2 cellular contexts compared by ENCODE assay signal in the genomic region with DNA sequence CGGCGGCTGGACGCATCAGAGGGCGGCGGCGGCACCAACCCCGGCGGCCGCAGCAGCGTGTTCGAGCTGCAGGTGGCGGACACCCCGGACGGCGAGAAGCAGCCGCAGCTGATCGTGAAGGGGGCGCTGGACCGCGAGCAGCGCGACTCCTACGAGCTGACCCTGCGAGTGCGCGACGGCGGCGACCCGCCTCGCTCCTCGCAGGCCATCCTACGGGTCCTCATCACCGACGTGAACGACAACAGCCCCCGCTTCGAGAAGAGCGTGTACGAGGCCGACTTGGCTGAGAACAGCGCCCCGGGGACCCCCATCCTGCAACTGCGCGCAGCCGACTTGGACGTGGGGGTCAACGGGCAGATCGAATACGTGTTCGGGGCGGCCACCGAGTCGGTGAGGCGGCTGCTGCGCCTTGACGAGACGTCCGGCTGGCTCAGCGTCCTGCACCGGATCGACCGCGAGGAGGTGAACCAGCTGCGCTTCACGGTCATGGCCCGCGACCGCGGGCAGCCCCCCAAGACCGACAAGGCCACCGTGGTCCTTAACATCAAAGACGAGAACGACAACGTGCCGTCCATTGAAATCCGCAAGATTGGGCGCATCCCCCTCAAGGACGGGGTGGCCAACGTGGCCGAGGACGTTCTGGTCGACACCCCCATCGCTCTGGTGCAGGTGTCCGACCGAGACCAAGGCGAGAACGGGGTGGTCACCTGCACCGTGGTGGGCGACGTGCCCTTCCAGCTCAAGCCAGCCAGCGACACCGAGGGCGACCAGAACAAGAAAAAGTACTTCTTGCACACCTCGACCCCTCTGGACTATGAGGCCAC.
TF ChIP-seq lines count a peak whose summit lies in the region.

No MANE protein-coding gene starts in this region.

TF ChIP-seq in liver, 16 proteins besides CTCF, POLR2A, EP300 and RAD21:
- TF ChIP-seq TAF1 (conservative IDR thresholded peaks at IDR 0.05) = no peak
- TF ChIP-seq YY1 (IDR thresholded peaks at IDR 0.05) = no peak
- TF ChIP-seq, protein P1, sequence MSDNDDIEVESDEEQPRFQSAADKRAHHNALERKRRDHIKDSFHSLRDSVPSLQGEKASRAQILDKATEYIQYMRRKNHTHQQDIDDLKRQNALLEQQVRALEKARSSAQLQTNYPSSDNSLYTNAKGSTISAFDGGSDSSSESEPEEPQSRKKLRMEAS (IDR thresholded peaks at IDR 0.05) = no peak
- TF ChIP-seq NR2F2 (IDR thresholded peaks at IDR 0.05) = no peak
- no peak for TF ChIP-seq GABPA (IDR thresholded peaks at IDR 0.05 in 1 of 2, conservative IDR thresholded peaks at IDR 0.05 in 1 of 2)
- TF ChIP-seq, protein P2, sequence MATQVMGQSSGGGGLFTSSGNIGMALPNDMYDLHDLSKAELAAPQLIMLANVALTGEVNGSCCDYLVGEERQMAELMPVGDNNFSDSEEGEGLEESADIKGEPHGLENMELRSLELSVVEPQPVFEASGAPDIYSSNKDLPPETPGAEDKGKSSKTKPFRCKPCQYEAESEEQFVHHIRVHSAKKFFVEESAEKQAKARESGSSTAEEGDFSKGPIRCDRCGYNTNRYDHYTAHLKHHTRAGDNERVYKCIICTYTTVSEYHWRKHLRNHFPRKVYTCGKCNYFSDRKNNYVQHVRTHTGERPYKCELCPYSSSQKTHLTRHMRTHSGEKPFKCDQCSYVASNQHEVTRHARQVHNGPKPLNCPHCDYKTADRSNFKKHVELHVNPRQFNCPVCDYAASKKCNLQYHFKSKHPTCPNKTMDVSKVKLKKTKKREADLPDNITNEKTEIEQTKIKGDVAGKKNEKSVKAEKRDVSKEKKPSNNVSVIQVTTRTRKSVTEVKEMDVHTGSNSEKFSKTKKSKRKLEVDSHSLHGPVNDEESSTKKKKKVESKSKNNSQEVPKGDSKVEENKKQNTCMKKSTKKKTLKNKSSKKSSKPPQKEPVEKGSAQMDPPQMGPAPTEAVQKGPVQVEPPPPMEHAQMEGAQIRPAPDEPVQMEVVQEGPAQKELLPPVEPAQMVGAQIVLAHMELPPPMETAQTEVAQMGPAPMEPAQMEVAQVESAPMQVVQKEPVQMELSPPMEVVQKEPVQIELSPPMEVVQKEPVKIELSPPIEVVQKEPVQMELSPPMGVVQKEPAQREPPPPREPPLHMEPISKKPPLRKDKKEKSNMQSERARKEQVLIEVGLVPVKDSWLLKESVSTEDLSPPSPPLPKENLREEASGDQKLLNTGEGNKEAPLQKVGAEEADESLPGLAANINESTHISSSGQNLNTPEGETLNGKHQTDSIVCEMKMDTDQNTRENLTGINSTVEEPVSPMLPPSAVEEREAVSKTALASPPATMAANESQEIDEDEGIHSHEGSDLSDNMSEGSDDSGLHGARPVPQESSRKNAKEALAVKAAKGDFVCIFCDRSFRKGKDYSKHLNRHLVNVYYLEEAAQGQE (IDR thresholded peaks at IDR 0.05) = no peak
- TF ChIP-seq EGR1 (IDR thresholded peaks at IDR 0.05; ENCODE audit: low read depth in 2 of 2) = no peak
- TF ChIP-seq, protein P3, sequence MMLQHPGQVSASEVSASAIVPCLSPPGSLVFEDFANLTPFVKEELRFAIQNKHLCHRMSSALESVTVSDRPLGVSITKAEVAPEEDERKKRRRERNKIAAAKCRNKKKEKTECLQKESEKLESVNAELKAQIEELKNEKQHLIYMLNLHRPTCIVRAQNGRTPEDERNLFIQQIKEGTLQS (IDR thresholded peaks at IDR 0.05) = no peak
- no peak for TF ChIP-seq HNF4A (conservative IDR thresholded peaks at IDR 0.05)

TF ChIP-seq in HepG2, 621 proteins besides CTCF, POLR2A, EP300 and RAD21:
- TF ChIP-seq ESRRA (CRISPR knock-in tag; IDR thresholded peaks at IDR 0.05; ENCODE audit: low read depth) (no peak), XBP1 (CRISPR knock-in tag; IDR thresholded peaks at IDR 0.05) (no peak), KLF9 (CRISPR knock-in tag; IDR thresholded peaks at IDR 0.05; ENCODE audit: low read depth) (no peak), NCOA2 (CRISPR knock-in tag; IDR thresholded peaks at IDR 0.05) (no peak)
- TF ChIP-seq, protein P4, sequence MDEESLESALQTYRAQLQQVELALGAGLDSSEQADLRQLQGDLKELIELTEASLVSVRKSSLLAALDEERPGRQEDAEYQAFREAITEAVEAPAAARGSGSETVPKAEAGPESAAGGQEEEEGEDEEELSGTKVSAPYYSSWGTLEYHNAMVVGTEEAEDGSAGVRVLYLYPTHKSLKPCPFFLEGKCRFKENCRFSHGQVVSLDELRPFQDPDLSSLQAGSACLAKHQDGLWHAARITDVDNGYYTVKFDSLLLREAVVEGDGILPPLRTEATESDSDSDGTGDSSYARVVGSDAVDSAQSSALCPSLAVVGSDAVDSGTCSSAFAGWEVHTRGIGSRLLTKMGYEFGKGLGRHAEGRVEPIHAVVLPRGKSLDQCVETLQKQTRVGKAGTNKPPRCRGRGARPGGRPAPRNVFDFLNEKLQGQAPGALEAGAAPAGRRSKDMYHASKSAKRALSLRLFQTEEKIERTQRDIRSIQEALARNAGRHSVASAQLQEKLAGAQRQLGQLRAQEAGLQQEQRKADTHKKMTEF (CRISPR knock-in tag; IDR thresholded peaks at IDR 0.05) = no peak
